In genomic region chr6:95804847-95805541, GRCh38 we compare ENCODE assay signal across 16 cellular contexts.
DNase-seq lines count a peak whose midpoint lies in the region; ATAC-seq and TF ChIP-seq lines count a peak whose summit lies in the region.
"Had no signal": no experiment of that assay in that cellular context is flagged by ENCODE, and none has a peak within 500 bp of the region (broad histone marks: within the 10 kb centered on the region; RNA-seq: fewer than 3 reads in every experiment).

No MANE protein-coding gene starts in this region.

- CTCF ChIA-PET in RWPE1 (lab: Yijun Ruan, JAX): no interaction called here

- no peak overlapping the region for H3K4me3 Mint-ChIP-seq in activated T-cell treated with anti-CD3 and anti-CD28 coated beads, Interleukin-2, amount 50 U/mL, for 72 hours
- H3K4me3 Mint-ChIP-seq: activated naive CD8-positive, alpha-beta T cell treated with anti-CD3 and anti-CD28 coated beads for 36 hours; effector memory CD8-positive, alpha-beta T cell had no signal

- POLR2A ChIA-PET in RWPE1 (lab: Yijun Ruan, JAX; ENCODE audit: low non-redundant PET): no interaction called here

- H3K36me3 Mint-ChIP-seq in activated T-cell treated with anti-CD3 and anti-CD28 coated beads, Interleukin-2, amount 50 U/mL, for 72 hours (ENCODE audit: insufficient read depth in 2 of 2): no peaks in the 10 kb centered on the region
- H3K36me3 Mint-ChIP-seq: activated naive CD8-positive, alpha-beta T cell treated with anti-CD3 and anti-CD28 coated beads for 36 hours had no signal

- no peaks in the 10 kb centered on the region for H3K4me1 Mint-ChIP-seq in activated T-cell treated with anti-CD3 and anti-CD28 coated beads, Interleukin-2, amount 50 U/mL, for 72 hours (ENCODE audit: low read depth)
- H3K4me1 Mint-ChIP-seq: activated naive CD8-positive, alpha-beta T cell treated with anti-CD3 and anti-CD28 coated beads for 36 hours had no signal

- no peak for DNase-seq in activated T-cell treated with anti-CD3 and anti-CD28 coated beads, Interleukin-2, amount 50 U/mL, for 72 hours
- DNase-seq in activated T-cell treated with anti-CD3 and anti-CD28 coated beads, Interleukin-2, amount 50 U/mL, for 1 hour: no peak
- DNase-seq in RWPE1 (ENCODE audit: low spot score): no peak
- no peak for DNase-seq in SK-N-DZ (ENCODE audit: low spot score)
- DNase-seq in NCI-H510A treated with DMSO at 0.1 percent for 48 hours (lab: John Stamatoyannopoulos, UW): no peak
- DNase-seq: activated naive CD8-positive, alpha-beta T cell treated with anti-CD3 and anti-CD28 coated beads for 36 hours; caudate nucleus; effector memory CD8-positive, alpha-beta T cell; hypothalamus; left cardiac atrium; NCI-H1105; ovary; stimulated activated naive CD4-positive, alpha-beta T cell treated with Interleukin-2 at 50 U/mL for 16 hours had no signal

- H3K27ac ChIP-seq in RWPE1: no peak overlapping the region
- H3K27ac ChIP-seq: ovary had no signal

- peaks cover 0 to 5% of the 10 kb centered on the region in 2 donors for H3K9me3 Mint-ChIP-seq in activated T-cell treated with anti-CD3 and anti-CD28 coated beads, Interleukin-2, amount 50 U/mL, for 72 hours
- H3K9me3 Mint-ChIP-seq: activated naive CD8-positive, alpha-beta T cell treated with anti-CD3 and anti-CD28 coated beads for 36 hours; effector memory CD8-positive, alpha-beta T cell had no signal

- no peak for TF ChIP-seq CTCF in RWPE1 (conservative IDR thresholded peaks at IDR 0.05; ENCODE audit: low read depth)

- peak; percentile 46 to 75 for ATAC-seq in activated T-cell treated with anti-CD3 and anti-CD28 coated beads, Interleukin-2, amount 50 U/mL, for 72 hours (replicated peaks in 1 of 2)
- ATAC-seq in HG02852 (IDR thresholded peaks at IDR 0.05; ENCODE audit: unreplicated experiment) (peak; percentile 86), HG03558 (IDR thresholded peaks at IDR 0.05; ENCODE audit: extremely low read depth, unreplicated experiment) (peak; percentile 41), GM19463 (IDR thresholded peaks at IDR 0.05; ENCODE audit: unreplicated experiment) (no peak)
- ATAC-seq: effector memory CD8-positive, alpha-beta T cell; left cardiac atrium had no signal

- H3K27me3 Mint-ChIP-seq in activated T-cell treated with anti-CD3 and anti-CD28 coated beads, Interleukin-2, amount 50 U/mL, for 72 hours (ENCODE audit: low read depth): no peaks in the 10 kb centered on the region
- H3K27me3 Mint-ChIP-seq: activated naive CD8-positive, alpha-beta T cell treated with anti-CD3 and anti-CD28 coated beads for 36 hours; effector memory CD8-positive, alpha-beta T cell had no signal

- no peak overlapping the region for H3K27ac Mint-ChIP-seq in activated T-cell treated with anti-CD3 and anti-CD28 coated beads, Interleukin-2, amount 50 U/mL, for 72 hours
- H3K27ac Mint-ChIP-seq: activated naive CD8-positive, alpha-beta T cell treated with anti-CD3 and anti-CD28 coated beads for 36 hours; effector memory CD8-positive, alpha-beta T cell had no signal
